Comparison of ENCODE assay signal across 29 cellular contexts in genomic region chr6:68730291-68731054, GRCh38.
"Had no signal": no experiment of that assay in that cellular context is flagged by ENCODE, and none has a peak within 500 bp of the region (broad histone marks: within the 10 kb centered on the region; RNA-seq: fewer than 3 reads in every experiment).

No MANE protein-coding gene starts in this region.

- H3K27me3 ChIP-seq: adrenal gland, ascending aorta, esophagus muscularis mucosa, left lung, right lobe of liver, thyroid gland, upper lobe of left lung, vagina had no signal

- ATAC-seq: activated CD4-positive, CD25-positive, alpha-beta regulatory T cell treated with anti-CD3 and anti-CD28 coated beads, Interleukin-2, amount 50 U/mL, for 24 hours; left lung; lower lobe of right lung; natural killer cell treated with Interleukin-12 subunit alpha and Interleukin-12 subunit beta and Interleukin-15 and Interleukin-18, amount 100 ng/mL, for 72 hours; right lobe of liver; T-helper 17 cell had no signal

- H3K36me3 ChIP-seq: adrenal gland, ascending aorta, esophagus muscularis mucosa, left lung, lower lobe of right lung, right lobe of liver, thyroid gland, upper lobe of left lung, vagina, WERI-Rb-1 had no signal

- H3K4me3 ChIP-seq: adrenal gland, ascending aorta, esophagus muscularis mucosa, left lung, lower lobe of right lung, right lobe of liver, thyroid gland, upper lobe of left lung, vagina had no signal

- H3K27ac ChIP-seq: adrenal gland, ascending aorta, esophagus muscularis mucosa, left lung, lower lobe of right lung, right lobe of liver, thyroid gland, upper lobe of left lung, vagina, WERI-Rb-1 had no signal

- H3K9me3 ChIP-seq: adrenal gland, ascending aorta, esophagus muscularis mucosa, left lung, lower lobe of right lung, right lobe of liver, thyroid gland, upper lobe of left lung, vagina had no signal

- DNase-seq: activated CD4-positive, alpha-beta T cell treated with anti-CD3 and anti-CD28 coated beads for 48 hours; activated CD4-positive, alpha-beta T cell treated with anti-CD3 and anti-CD28 coated beads, Interleukin-2, amount 50 U/mL, for 48 hours; activated CD8-positive, alpha-beta memory T cell treated with anti-CD3 and anti-CD28 coated beads for 24 hours; activated CD8-positive, alpha-beta memory T cell treated with anti-CD3 and anti-CD28 coated beads, Interleukin-2, amount 50 U/mL, for 4 hours; activated effector memory CD4-positive, alpha-beta T cell treated with anti-CD3 and anti-CD28 coated beads, Interleukin-2, amount 50 U/mL, for 16 hours; activated naive CD4-positive, alpha-beta T cell treated with anti-CD3 and anti-CD28 coated beads for 36 hours; activated naive CD8-positive, alpha-beta T cell treated with anti-CD3 and anti-CD28 coated beads for 36 hours; activated T-cell treated with anti-CD3 and anti-CD28 coated beads, Interleukin-2, amount 50 U/mL, for 1 hour; adrenal gland; central memory CD4-positive, alpha-beta T cell; effector CD4-positive, alpha-beta T cell; foreskin melanocyte; kidney glomerular epithelial cell; left lung; lower lobe of right lung; mesendoderm; right lobe of liver; stimulated activated CD4-positive, alpha-beta T cell treated with anti-CD3 and anti-CD28 coated beads, Interleukin-2, amount 100 ng/mL, for 48 hours; stimulated activated naive CD4-positive, alpha-beta T cell treated with Interleukin-2 at 50 U/mL for 16 hours; T-helper 17 cell; T1000; thyroid gland; upper lobe of left lung; WERI-Rb-1 had no signal

- H3K4me1 ChIP-seq: ascending aorta, esophagus muscularis mucosa, left lung, lower lobe of right lung, thyroid gland, upper lobe of left lung, vagina had no signal
